15 cellular contexts compared by ENCODE assay signal in the genomic region with DNA sequence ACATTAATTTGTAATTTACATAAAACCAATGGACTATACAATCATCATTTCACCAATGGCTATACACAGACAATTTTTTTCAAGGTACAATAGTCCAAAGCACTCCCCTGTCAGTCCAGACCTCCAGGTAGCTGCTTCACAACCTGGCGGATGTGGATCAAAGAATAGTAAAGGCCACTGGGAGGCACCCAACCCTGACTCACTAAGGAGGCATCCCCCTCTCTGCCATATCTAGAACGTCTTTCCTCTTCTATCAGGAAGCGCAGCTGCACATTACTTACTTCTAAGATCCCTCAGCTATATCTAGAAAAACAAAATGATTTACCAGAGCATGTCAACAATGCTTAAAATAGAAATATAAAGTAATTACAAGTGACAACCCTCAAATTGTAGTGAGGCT.
"Had no signal": no experiment of that assay in that cellular context is flagged by ENCODE, and none has a peak within 500 bp of the region (broad histone marks: within the 10 kb centered on the region; RNA-seq: fewer than 3 reads in every experiment).

No MANE protein-coding gene starts in this region.

- H3K4me3 Mint-ChIP-seq: immature natural killer cell had no signal

- H3K4me3 ChIP-seq: lung, sigmoid colon, skin epidermis, stomach had no signal

- H3K4me1 ChIP-seq: foreskin keratinocyte had no signal

- ATAC-seq: foreskin keratinocyte; left colon; left ventricle myocardium superior; naive thymus-derived CD8-positive, alpha-beta T cell had no signal

- H3K27me3 ChIP-seq: foreskin keratinocyte, neutrophil, sigmoid colon, stomach had no signal

- H3K27me3 Mint-ChIP-seq: naive thymus-derived CD8-positive, alpha-beta T cell had no signal

- DNase-seq: foreskin keratinocyte; immature natural killer cell; kidney; left colon; left ventricle myocardium superior; mesenchymal stem cell; naive thymus-derived CD8-positive, alpha-beta T cell; sigmoid colon; stimulated activated CD4-positive, alpha-beta T cell treated with anti-CD3 and anti-CD28 coated beads, Interleukin-2, amount 100 ng/mL, for 24 hours; stimulated activated CD4-positive, alpha-beta T cell treated with anti-CD3 and anti-CD28 coated beads, Interleukin-4, amount 100 ng/mL, for 4 hours; stimulated activated naive CD4-positive, alpha-beta T cell; stomach had no signal

- H3K9me3 ChIP-seq: neutrophil had no signal

- H3K27ac ChIP-seq: foreskin keratinocyte, neutrophil, sigmoid colon, skin epidermis, stomach had no signal

- H3K27ac Mint-ChIP-seq: naive thymus-derived CD8-positive, alpha-beta T cell had no signal

- H3K36me3 ChIP-seq: sigmoid colon had no signal
